In the genomic region with DNA sequence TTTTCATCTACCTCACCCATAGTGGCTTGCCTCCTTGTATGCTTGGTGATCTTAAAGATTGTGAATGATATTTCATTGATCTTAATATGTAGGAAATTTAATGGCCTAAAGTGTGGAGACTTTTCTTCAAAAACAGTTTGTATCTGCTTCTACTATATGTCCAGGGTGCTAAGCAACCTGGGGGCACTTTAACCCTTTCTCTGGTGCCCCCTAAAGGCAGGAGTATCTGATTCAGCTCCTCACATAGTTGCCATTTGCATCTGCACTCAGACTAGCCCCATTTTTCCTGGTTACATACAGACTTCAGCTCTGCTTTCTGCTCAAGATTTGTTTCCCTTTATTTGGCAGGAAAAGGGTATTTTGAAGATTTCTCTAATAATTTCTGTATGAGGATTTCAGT, we compare ENCODE assay signal across 13 cellular contexts. TPM values are rescaled to one million over a fixed set of nuclear protein-coding genes. Genes with fewer than 3 reads are reported as not detected.
DNase-seq lines count a peak whose midpoint lies in the region; TF ChIP-seq lines count a peak whose summit lies in the region.
"Had no signal": no experiment of that assay in that cellular context is flagged by ENCODE, and none has a peak within 500 bp of the region (broad histone marks: within the 10 kb centered on the region; RNA-seq: fewer than 3 reads in every experiment).

No MANE protein-coding gene starts in this region.

- H3K27ac ChIP-seq in brain microvascular endothelial cell (no peak overlapping the region), skeletal muscle tissue (ENCODE audit: low read depth, low read length) (peak overlapping the region; percentile 21), esophagus muscularis mucosa (replicated peaks in 1 of 4) (no peak overlapping the region)
- H3K27ac ChIP-seq: pancreas had no signal

- DNase-seq in activated naive CD4-positive, alpha-beta T cell treated with anti-CD3 and anti-CD28 coated beads for 36 hours = peak; percentile 16
- DNase-seq in activated naive CD4-positive, alpha-beta T cell treated with anti-CD3 and anti-CD28 coated beads, Interleukin-2, amount 50 U/mL, for 16 hours = no peak
- peak; percentile 8 to 14 for DNase-seq in Kasumi-1 (lab: John Stamatoyannopoulos, UW)
- no peak for DNase-seq in brain microvascular endothelial cell
- no peak for DNase-seq in esophagus muscularis mucosa (ENCODE audit: extremely low spot score)
- DNase-seq in NCI-H2029 (lab: John Stamatoyannopoulos, UW) = no peak
- DNase-seq in activated T-cell treated with anti-CD3 and anti-CD28 coated beads, Interleukin-2, amount 50 U/mL, for 24 hours = no peak
- DNase-seq: activated CD8-positive, alpha-beta memory T cell treated with anti-CD3 and anti-CD28 coated beads, Interleukin-2, amount 50 U/mL, for 48 hours; activated naive CD8-positive, alpha-beta T cell treated with anti-CD3 and anti-CD28 coated beads, Interleukin-2, amount 10 ng/mL, durations not matched to agents 7 days and 5 days; cerebellar nuclear complex; pancreas; SW 1271 had no signal

- no peak overlapping the region for H3K27ac Mint-ChIP-seq in activated naive CD4-positive, alpha-beta T cell treated with anti-CD3 and anti-CD28 coated beads for 36 hours
- no peak overlapping the region for H3K27ac Mint-ChIP-seq in activated T-cell treated with anti-CD3 and anti-CD28 coated beads, Interleukin-2, amount 50 U/mL, for 24 hours
- H3K27ac Mint-ChIP-seq: activated naive CD8-positive, alpha-beta T cell treated with anti-CD3 and anti-CD28 coated beads, Interleukin-2, amount 10 ng/mL, durations not matched to agents 7 days and 5 days had no signal

- in situ Hi-C loops in brain microvascular endothelial cell (cut with HindIII; ENCODE audit: low pct_ligation_motif_present, low sequenced_read_pairs) = no loop called here

- intact Hi-C loops in activated naive CD4-positive, alpha-beta T cell treated with anti-CD3 and anti-CD28 coated beads for 36 hours (cut with micrococcal nuclease) = loop anchor here (10.0 kb wide), 1 partner anchor 471 kb away; no protein-coding TSS in a partner anchor
- intact Hi-C loops in esophagus muscularis mucosa (cut with DNase I) = loop anchor here (10.0 kb wide), 1 partner anchor 519 kb away; no protein-coding TSS in a partner anchor

- H3K4me3 Mint-ChIP-seq in activated naive CD4-positive, alpha-beta T cell treated with anti-CD3 and anti-CD28 coated beads for 36 hours = no peak overlapping the region
- H3K4me3 Mint-ChIP-seq in activated T-cell treated with anti-CD3 and anti-CD28 coated beads, Interleukin-2, amount 50 U/mL, for 24 hours = no peak overlapping the region
- H3K4me3 Mint-ChIP-seq: activated naive CD8-positive, alpha-beta T cell treated with anti-CD3 and anti-CD28 coated beads, Interleukin-2, amount 10 ng/mL, durations not matched to agents 7 days and 5 days had no signal

- TF ChIP-seq CTCF in brain microvascular endothelial cell (IDR thresholded peaks at IDR 0.05; ENCODE audit: low read depth, low read length, missing control alignments) (peak; percentile 27), esophagus muscularis mucosa (IDR thresholded peaks at IDR 0.05) (no peak)

- H3K9ac ChIP-seq in skeletal muscle tissue (ENCODE audit: low read depth in 1 of 3, low read length in 3 of 3) = no peak overlapping the region

- H3K36me3 ChIP-seq in brain microvascular endothelial cell (replicated peaks) = no peaks in the 10 kb centered on the region
- no peaks in the 10 kb centered on the region for H3K36me3 ChIP-seq in skeletal muscle tissue (ENCODE audit: control insufficient read depth in 3 of 3, insufficient read depth in 3 of 3, low read length in 3 of 3)
- H3K36me3 ChIP-seq in esophagus muscularis mucosa = no peaks in the 10 kb centered on the region
- H3K36me3 ChIP-seq: pancreas had no signal

- H3K4me1 ChIP-seq in skeletal muscle tissue (ENCODE audit: control insufficient read depth in 3 of 3, insufficient read depth in 3 of 3, low read length in 3 of 3) (peaks cover 4 to 15% (median 7%) of the 10 kb centered on the region in 3 donors), esophagus muscularis mucosa (peaks cover 0 to 15% (median 11%) of the 10 kb centered on the region in 4 donors)

- H3K27me3 ChIP-seq in brain microvascular endothelial cell (replicated peaks) = no peaks in the 10 kb centered on the region
- no peaks in the 10 kb centered on the region for H3K27me3 ChIP-seq in skeletal muscle tissue (ENCODE audit: control insufficient read depth in 3 of 3, insufficient read depth in 3 of 3, low read length in 3 of 3)
- H3K27me3 ChIP-seq in esophagus muscularis mucosa = no peaks in the 10 kb centered on the region

- H3K4me3 ChIP-seq in brain microvascular endothelial cell (ENCODE audit: low read depth, low read length) = no peak overlapping the region
- no peak overlapping the region for H3K4me3 ChIP-seq in skeletal muscle tissue (ENCODE audit: low read length in 3 of 3)
- no peak overlapping the region for H3K4me3 ChIP-seq in esophagus muscularis mucosa
- H3K4me3 ChIP-seq: pancreas had no signal

- TF ChIP-seq POLR2A in esophagus muscularis mucosa (IDR thresholded peaks at IDR 0.05; ENCODE audit: low read depth) = no peak

- no peaks in the 10 kb centered on the region for H3K9me3 Mint-ChIP-seq in activated naive CD4-positive, alpha-beta T cell treated with anti-CD3 and anti-CD28 coated beads for 36 hours
- no peaks in the 10 kb centered on the region for H3K9me3 Mint-ChIP-seq in activated T-cell treated with anti-CD3 and anti-CD28 coated beads, Interleukin-2, amount 50 U/mL, for 24 hours
- H3K9me3 Mint-ChIP-seq: activated naive CD8-positive, alpha-beta T cell treated with anti-CD3 and anti-CD28 coated beads, Interleukin-2, amount 10 ng/mL, durations not matched to agents 7 days and 5 days had no signal

- no peaks in the 10 kb centered on the region for H3K36me3 Mint-ChIP-seq in activated naive CD4-positive, alpha-beta T cell treated with anti-CD3 and anti-CD28 coated beads for 36 hours (ENCODE audit: low read depth)
- H3K36me3 Mint-ChIP-seq in activated T-cell treated with anti-CD3 and anti-CD28 coated beads, Interleukin-2, amount 50 U/mL, for 24 hours (ENCODE audit: low read depth) = peaks cover 2% of the 10 kb centered on the region
- H3K36me3 Mint-ChIP-seq: activated naive CD8-positive, alpha-beta T cell treated with anti-CD3 and anti-CD28 coated beads, Interleukin-2, amount 10 ng/mL, durations not matched to agents 7 days and 5 days had no signal

- H3K4me1 Mint-ChIP-seq in activated naive CD4-positive, alpha-beta T cell treated with anti-CD3 and anti-CD28 coated beads for 36 hours (ENCODE audit: low read depth) = peaks cover 5% of the 10 kb centered on the region
- peaks cover 9% of the 10 kb centered on the region for H3K4me1 Mint-ChIP-seq in activated T-cell treated with anti-CD3 and anti-CD28 coated beads, Interleukin-2, amount 50 U/mL, for 24 hours (ENCODE audit: low read depth)

- H3K9me3 ChIP-seq in skeletal muscle tissue (ENCODE audit: control insufficient read depth in 3 of 3, low read length in 3 of 3) (no peaks in the 10 kb centered on the region), esophagus muscularis mucosa (no peaks in the 10 kb centered on the region)
- H3K9me3 ChIP-seq: pancreas had no signal

- CTCF ChIA-PET in activated naive CD4-positive, alpha-beta T cell treated with anti-CD3 and anti-CD28 coated beads for 36 hours (lab: Charles Lee) = interaction anchor here (1.2 to 2.4 kb wide), 2 partner anchors 9 to 11 kb away, joined by 4 to 10 read pairs; no protein-coding TSS in a partner anchor

- peaks cover 17% of the 10 kb centered on the region for H3K27me3 Mint-ChIP-seq in activated naive CD4-positive, alpha-beta T cell treated with anti-CD3 and anti-CD28 coated beads for 36 hours (ENCODE audit: low read depth)
- peaks cover 50% of the 10 kb centered on the region for H3K27me3 Mint-ChIP-seq in activated T-cell treated with anti-CD3 and anti-CD28 coated beads, Interleukin-2, amount 50 U/mL, for 24 hours

- TF ChIP-seq EP300 in esophagus muscularis mucosa (IDR thresholded peaks at IDR 0.05) = no peak

RNA-seq across cellular contexts. Expression of a gene that starts 5.2 kb away (rescaled TPM):
- 1 to 10 TPM; 4.0 to 4.5 TPM for total RNA-seq in activated naive CD4-positive, alpha-beta T cell treated with anti-CD3 and anti-CD28 coated beads for 36 hours
- total RNA-seq in skeletal muscle tissue = 142 TPM
- 10 to 100 TPM; 46.4 to 56.1 (median 50.1) TPM for total RNA-seq in esophagus muscularis mucosa

Comparison
In these comparisons a context has a peak if more than half of its experiments do, and no peak if none do; other contexts are left out.
1. DNase-seq: peak in activated naive CD4-positive, alpha-beta T cell treated with anti-CD3 and anti-CD28 coated beads for 36 hours (single experiment) and Kasumi-1 (2 of 2); none in activated naive CD4-positive, alpha-beta T cell treated with anti-CD3 and anti-CD28 coated beads, Interleukin-2, amount 50 U/mL, for 16 hours (single experiment), brain microvascular endothelial cell (single experiment), esophagus muscularis mucosa (single experiment), NCI-H2029 (single experiment) and activated T-cell treated with anti-CD3 and anti-CD28 coated beads, Interleukin-2, amount 50 U/mL, for 24 hours (single experiment).
2. RNA of a gene that starts 5.2 kb away (total RNA-seq): 142 TPM in skeletal muscle tissue (single experiment) and 46.4 to 56.1 TPM in esophagus muscularis mucosa; 4.0 to 4.5 TPM in activated naive CD4-positive, alpha-beta T cell treated with anti-CD3 and anti-CD28 coated beads for 36 hours; every median in the first group is over 4 times any median in the second.